In the genomic region with DNA sequence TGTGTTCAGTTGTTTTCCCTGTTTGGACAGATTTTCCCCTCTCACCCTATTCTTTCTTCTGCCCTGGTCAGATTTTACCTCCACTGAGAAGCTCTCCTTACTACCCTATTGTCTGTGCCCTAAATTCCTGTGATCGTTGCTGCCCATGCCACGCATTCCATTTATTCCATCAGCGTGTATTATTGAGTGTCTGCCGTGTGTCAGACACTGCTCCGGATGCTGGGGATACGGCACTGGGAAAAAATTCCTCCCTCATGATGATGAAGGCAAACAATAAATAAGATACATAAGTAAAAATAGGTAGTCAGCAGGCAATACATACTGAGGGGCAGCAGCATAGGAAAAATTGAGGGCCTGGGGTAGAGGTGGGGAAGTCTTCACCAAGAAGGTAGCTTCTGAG, we compare ENCODE assay signal across 23 cellular contexts.
A peak's percentile ranks its signal among the peaks of the same experiment; 100 is the strongest.
DNase-seq lines count a peak whose midpoint lies in the region; ATAC-seq lines count a peak whose summit lies in the region.
"Had no signal": no experiment of that assay in that cellular context is flagged by ENCODE, and none has a peak within 500 bp of the region (broad histone marks: within the 10 kb centered on the region; RNA-seq: fewer than 3 reads in every experiment).

No MANE protein-coding gene starts in this region.

- H3K27me3 ChIP-seq in adipocyte (replicated peaks; ENCODE audit: control insufficient read depth, insufficient read depth, low read length): no peaks in the 10 kb centered on the region
- no peaks in the 10 kb centered on the region for H3K27me3 ChIP-seq in SJCRH30
- H3K27me3 ChIP-seq: esophagus squamous epithelium, foreskin keratinocyte, right lobe of liver had no signal

- H3K36me3 ChIP-seq in adipocyte (ENCODE audit: control insufficient read depth, insufficient read depth, low read length, severe bottlenecking) (no peaks in the 10 kb centered on the region), SJCRH30 (no peaks in the 10 kb centered on the region)
- H3K36me3 ChIP-seq: esophagus squamous epithelium, heart right ventricle, lower lobe of right lung, right lobe of liver, tibial artery had no signal

- H3K4me3 Mint-ChIP-seq in memory B cell: no peak overlapping the region
- no peak overlapping the region for H3K4me3 Mint-ChIP-seq in stimulated activated memory B cell treated with anti-CD40 and anti-IgM and Interleukin-4, amounts not matched to agents 10 μg/mL and 1 μg/mL and 100 μg/mL, for 72 hours
- H3K4me3 Mint-ChIP-seq in naive thymus-derived CD8-positive, alpha-beta T cell: no peak overlapping the region
- H3K4me3 Mint-ChIP-seq: activated CD4-positive, alpha-beta T cell treated with anti-CD3 and anti-CD28 coated beads, Interleukin-2, amount 10 ng/mL, durations not matched to agents 24 days and 14 days; activated naive CD8-positive, alpha-beta T cell treated with anti-CD3 and anti-CD28 coated beads, Interleukin-2, amount 50 U/mL, for 24 hours; activated T-cell treated with anti-CD3 and anti-CD28 coated beads, Interleukin-2, amount 50 U/mL, for 4 hours; central memory CD8-positive, alpha-beta T cell; T-cell had no signal

- H3K9ac ChIP-seq in adipocyte (ENCODE audit: low read length): no peak overlapping the region

- H3K4me1 Mint-ChIP-seq in memory B cell: peaks cover 6% of the 10 kb centered on the region
- H3K4me1 Mint-ChIP-seq in stimulated activated memory B cell treated with anti-CD40 and anti-IgM and Interleukin-4, amounts not matched to agents 10 μg/mL and 1 μg/mL and 100 μg/mL, for 72 hours: peaks cover 25% of the 10 kb centered on the region
- peaks cover 0 to 2% (median 0%) of the 10 kb centered on the region in 4 donors for H3K4me1 Mint-ChIP-seq in naive thymus-derived CD8-positive, alpha-beta T cell
- H3K4me1 Mint-ChIP-seq: activated CD4-positive, alpha-beta T cell treated with anti-CD3 and anti-CD28 coated beads, Interleukin-2, amount 10 ng/mL, durations not matched to agents 24 days and 14 days; activated naive CD8-positive, alpha-beta T cell treated with anti-CD3 and anti-CD28 coated beads, Interleukin-2, amount 50 U/mL, for 24 hours; central memory CD8-positive, alpha-beta T cell had no signal

- H3K9me3 Mint-ChIP-seq in memory B cell: no peaks in the 10 kb centered on the region
- H3K9me3 Mint-ChIP-seq in stimulated activated memory B cell treated with anti-CD40 and anti-IgM and Interleukin-4, amounts not matched to agents 10 μg/mL and 1 μg/mL and 100 μg/mL, for 72 hours: no peaks in the 10 kb centered on the region
- H3K9me3 Mint-ChIP-seq in naive thymus-derived CD8-positive, alpha-beta T cell: no peaks in the 10 kb centered on the region
- H3K9me3 Mint-ChIP-seq: activated CD4-positive, alpha-beta T cell treated with anti-CD3 and anti-CD28 coated beads, Interleukin-2, amount 10 ng/mL, durations not matched to agents 24 days and 14 days; activated naive CD8-positive, alpha-beta T cell treated with anti-CD3 and anti-CD28 coated beads, Interleukin-2, amount 50 U/mL, for 24 hours; activated T-cell treated with anti-CD3 and anti-CD28 coated beads, Interleukin-2, amount 50 U/mL, for 4 hours; central memory CD8-positive, alpha-beta T cell; T-cell had no signal

- DNase-seq in EH (ENCODE audit: low read depth) (peak; percentile 22), adipocyte (ENCODE audit: low read depth) (peak; percentile 9), memory B cell (ENCODE audit: low spot score in 2 of 2) (no peak), SJCRH30 (no peak)
- DNase-seq in naive thymus-derived CD8-positive, alpha-beta T cell: no peak
- DNase-seq: activated CD4-positive, alpha-beta T cell treated with anti-CD3 and anti-CD28 coated beads, Interleukin-2, amount 10 ng/mL, durations not matched to agents 24 days and 14 days; activated gamma-delta T cell; activated naive CD8-positive, alpha-beta T cell treated with anti-CD3 and anti-CD28 coated beads, Interleukin-2, amount 50 U/mL, for 24 hours; activated T-cell treated with anti-CD3 and anti-CD28 coated beads, Interleukin-2, amount 50 U/mL, for 4 hours; esophagus squamous epithelium; foreskin keratinocyte; GF-D8; heart right ventricle; IMR-90; lower lobe of right lung; right lobe of liver; stimulated activated CD4-positive, alpha-beta T cell treated with anti-CD3 and anti-CD28 coated beads, Interleukin-12 subunit alpha, Interleukin-12 subunit beta, amount 100 ng/mL, for 4 hours; stimulated activated CD4-positive, alpha-beta T cell treated with anti-CD3 and anti-CD28 coated beads, Interleukin-2, amount 100 ng/mL, for 48 hours; T-cell; tibial artery had no signal

- peaks cover 16% of the 10 kb centered on the region for H3K4me1 ChIP-seq in adipocyte (ENCODE audit: control insufficient read depth, insufficient read depth, low read length)
- peaks cover 10% of the 10 kb centered on the region; the same call in 1 of the 2 replicates for H3K4me1 ChIP-seq in SJCRH30
- H3K4me1 ChIP-seq: esophagus squamous epithelium, foreskin keratinocyte, lower lobe of right lung, right lobe of liver, tibial artery had no signal

- H3K9me3 ChIP-seq in adipocyte (ENCODE audit: control insufficient read depth, low read length) (no peaks in the 10 kb centered on the region), SJCRH30 (replicated peaks) (no peaks in the 10 kb centered on the region)
- H3K9me3 ChIP-seq: esophagus squamous epithelium, heart right ventricle, lower lobe of right lung, right lobe of liver, tibial artery had no signal

- POLR2A ChIA-PET in naive thymus-derived CD8-positive, alpha-beta T cell (lab: Charles Lee): no interaction called here

- H3K27me3 Mint-ChIP-seq in memory B cell: peaks cover 7% of the 10 kb centered on the region
- peaks cover 20% of the 10 kb centered on the region for H3K27me3 Mint-ChIP-seq in stimulated activated memory B cell treated with anti-CD40 and anti-IgM and Interleukin-4, amounts not matched to agents 10 μg/mL and 1 μg/mL and 100 μg/mL, for 72 hours
- H3K27me3 Mint-ChIP-seq in naive thymus-derived CD8-positive, alpha-beta T cell: peaks cover 0 to 25% (median 6%) of the 10 kb centered on the region in 5 donors
- H3K27me3 Mint-ChIP-seq: activated CD4-positive, alpha-beta T cell treated with anti-CD3 and anti-CD28 coated beads, Interleukin-2, amount 10 ng/mL, durations not matched to agents 24 days and 14 days; activated naive CD8-positive, alpha-beta T cell treated with anti-CD3 and anti-CD28 coated beads, Interleukin-2, amount 50 U/mL, for 24 hours had no signal

- H3K27ac ChIP-seq in SJCRH30: no peak overlapping the region
- H3K27ac ChIP-seq: esophagus squamous epithelium, foreskin keratinocyte, heart right ventricle, lower lobe of right lung, right lobe of liver, tibial artery had no signal

- peak overlapping the region; percentile 90 for H3K27ac Mint-ChIP-seq in memory B cell
- H3K27ac Mint-ChIP-seq in stimulated activated memory B cell treated with anti-CD40 and anti-IgM and Interleukin-4, amounts not matched to agents 10 μg/mL and 1 μg/mL and 100 μg/mL, for 72 hours: peak overlapping the region; percentile 10
- H3K27ac Mint-ChIP-seq in naive thymus-derived CD8-positive, alpha-beta T cell: no peak overlapping the region
- H3K27ac Mint-ChIP-seq: activated CD4-positive, alpha-beta T cell treated with anti-CD3 and anti-CD28 coated beads, Interleukin-2, amount 10 ng/mL, durations not matched to agents 24 days and 14 days; activated naive CD8-positive, alpha-beta T cell treated with anti-CD3 and anti-CD28 coated beads, Interleukin-2, amount 50 U/mL, for 24 hours; T-cell had no signal

- ATAC-seq in memory B cell (ENCODE audit: low read depth): no peak
- no peak for ATAC-seq in stimulated activated memory B cell treated with anti-CD40 and anti-IgM and Interleukin-4, amounts not matched to agents 10 μg/mL and 1 μg/mL and 100 μg/mL, for 72 hours
- ATAC-seq in naive thymus-derived CD8-positive, alpha-beta T cell: no peak
- ATAC-seq in HG03521 (IDR thresholded peaks at IDR 0.05; ENCODE audit: unreplicated experiment): no peak
- ATAC-seq: activated naive CD8-positive, alpha-beta T cell treated with anti-CD3 and anti-CD28 coated beads, Interleukin-2, amount 50 U/mL, for 24 hours; activated T-cell treated with anti-CD3 and anti-CD28 coated beads, Interleukin-2, amount 50 U/mL, for 4 hours had no signal

- H3K4me3 ChIP-seq in adipocyte (ENCODE audit: low read length): no peak overlapping the region
- H3K4me3 ChIP-seq in SJCRH30: no peak overlapping the region
- H3K4me3 ChIP-seq: esophagus squamous epithelium, heart right ventricle, lower lobe of right lung, right lobe of liver, tibial artery had no signal

- H3K36me3 Mint-ChIP-seq in memory B cell: no peaks in the 10 kb centered on the region
- H3K36me3 Mint-ChIP-seq in stimulated activated memory B cell treated with anti-CD40 and anti-IgM and Interleukin-4, amounts not matched to agents 10 μg/mL and 1 μg/mL and 100 μg/mL, for 72 hours: no peaks in the 10 kb centered on the region
- H3K36me3 Mint-ChIP-seq in naive thymus-derived CD8-positive, alpha-beta T cell: no peaks in the 10 kb centered on the region
- H3K36me3 Mint-ChIP-seq: T-cell had no signal

Comparison
In these comparisons a context has a peak if more than half of its experiments do, and no peak if none do; other contexts are left out.
1. DNase-seq: peak in EH (single experiment) and adipocyte (single experiment); none in memory B cell (0 of 2), naive thymus-derived CD8-positive, alpha-beta T cell (0 of 10) and SJCRH30 (0 of 2).
2. H3K27ac Mint-ChIP-seq: peak in memory B cell (single experiment) and stimulated activated memory B cell treated with anti-CD40 and anti-IgM and Interleukin-4, amounts not matched to agents 10 μg/mL and 1 μg/mL and 100 μg/mL, for 72 hours (single experiment); none in naive thymus-derived CD8-positive, alpha-beta T cell (0 of 10).